In genomic region chr10:127150136-127150535, GRCh38 we compare ENCODE assay signal across 17 cellular contexts. TPM values are rescaled to one million over a fixed set of nuclear protein-coding genes. Genes with fewer than 3 reads are reported as not detected.
DNase-seq lines count a peak whose midpoint lies in the region; ATAC-seq and TF ChIP-seq lines count a peak whose summit lies in the region.
"Had no signal": no experiment of that assay in that cellular context is flagged by ENCODE, and none has a peak within 500 bp of the region (broad histone marks: within the 10 kb centered on the region; RNA-seq: fewer than 3 reads in every experiment).

No MANE protein-coding gene starts in this region.

- H3K9me3 Mint-ChIP-seq in WTC11 = no peaks in the 10 kb centered on the region
- H3K9me3 Mint-ChIP-seq in CD4-positive, alpha-beta T cell = no peaks in the 10 kb centered on the region
- peaks cover 5% of the 10 kb centered on the region for H3K9me3 Mint-ChIP-seq in activated naive CD8-positive, alpha-beta T cell treated with anti-CD3 and anti-CD28 coated beads, Interleukin-2, amount 50 U/mL, for 24 hours
- H3K9me3 Mint-ChIP-seq: activated T-helper 2 cell treated with anti-CD3 and anti-CD28 coated beads, Interferon-gamma antibody, Interleukin-2, Interleukin-4, amounts not matched to agents 10 μg/mL and 5 μg/mL and 100 μg/mL, durations not matched to agents 14 hours and 24 hours and 36 hours had no signal

- peak; percentile 34 for ATAC-seq in WTC11
- ATAC-seq in CD4-positive, alpha-beta T cell (ENCODE audit: poor library complexity) = no peak
- no peak for ATAC-seq in GM18519 (IDR thresholded peaks at IDR 0.05; ENCODE audit: low FRiP score, unreplicated experiment)
- no peak for ATAC-seq in activated naive CD8-positive, alpha-beta T cell treated with anti-CD3 and anti-CD28 coated beads, Interleukin-2, amount 50 U/mL, for 24 hours
- ATAC-seq: left ventricle myocardium superior had no signal

- H3K27ac ChIP-seq in HUES48 (ENCODE audit: low read depth, low read length) = peak overlapping the region; percentile 79
- no peak overlapping the region for H3K27ac ChIP-seq in CD4-positive, alpha-beta T cell (ENCODE audit: low read depth, low read length)
- H3K27ac ChIP-seq: BLaER1, neutrophil, vagina had no signal

- H3K36me3 ChIP-seq in HUES48 (ENCODE audit: control insufficient read depth, insufficient read depth, low read length) = no peaks in the 10 kb centered on the region
- peaks cover 1% of the 10 kb centered on the region for H3K36me3 ChIP-seq in iPS-15b (ENCODE audit: control insufficient read depth, insufficient read depth, low read length)
- H3K36me3 ChIP-seq: BLaER1, neutrophil, vagina had no signal

- H3K4me1 ChIP-seq in HUES48 (ENCODE audit: control insufficient read depth, insufficient read depth, low read length) (peaks cover 36% of the 10 kb centered on the region), iPS-15b (ENCODE audit: control insufficient read depth, insufficient read depth, low read length) (peaks cover 10% of the 10 kb centered on the region)
- H3K4me1 ChIP-seq: BLaER1, vagina had no signal

- H3K4me3 ChIP-seq in HUES48 (ENCODE audit: low read depth, low read length) (no peak overlapping the region), iPS-15b (ENCODE audit: low read depth, low read length) (no peak overlapping the region)
- H3K4me3 ChIP-seq: BLaER1, vagina had no signal

- intact Hi-C loops in CD4-positive, alpha-beta T cell (cut with DNase I, micrococcal nuclease) = no loop called here

- no peaks in the 10 kb centered on the region for H3K27me3 ChIP-seq in HUES48 (ENCODE audit: control insufficient read depth, insufficient read depth, low read length)
- no peaks in the 10 kb centered on the region for H3K27me3 ChIP-seq in iPS-15b (ENCODE audit: control insufficient read depth, insufficient read depth, low read length)
- H3K27me3 ChIP-seq in CD4-positive, alpha-beta T cell (ENCODE audit: control insufficient read depth, insufficient read depth, low read length) = no peaks in the 10 kb centered on the region
- H3K27me3 ChIP-seq: BLaER1, vagina had no signal

- H3K4me3 Mint-ChIP-seq in WTC11 = no peak overlapping the region
- H3K4me3 Mint-ChIP-seq in CD4-positive, alpha-beta T cell = no peak overlapping the region
- no peak overlapping the region for H3K4me3 Mint-ChIP-seq in activated naive CD8-positive, alpha-beta T cell treated with anti-CD3 and anti-CD28 coated beads, Interleukin-2, amount 50 U/mL, for 24 hours

- peak overlapping the region; percentile 40 for H3K27ac Mint-ChIP-seq in WTC11
- H3K27ac Mint-ChIP-seq in CD4-positive, alpha-beta T cell = no peak overlapping the region
- H3K27ac Mint-ChIP-seq in activated naive CD8-positive, alpha-beta T cell treated with anti-CD3 and anti-CD28 coated beads, Interleukin-2, amount 50 U/mL, for 24 hours = no peak overlapping the region
- H3K27ac Mint-ChIP-seq: activated T-helper 2 cell treated with anti-CD3 and anti-CD28 coated beads, Interferon-gamma antibody, Interleukin-2, Interleukin-4, amounts not matched to agents 10 μg/mL and 5 μg/mL and 100 μg/mL, durations not matched to agents 14 hours and 24 hours and 36 hours had no signal

- DNase-seq in AG20443 (ENCODE audit: low spot score) = peak; percentile 67
- DNase-seq in WTC11 (ENCODE audit: low spot score) = no peak
- no peak for DNase-seq in CD4-positive, alpha-beta T cell
- no peak for DNase-seq in activated naive CD8-positive, alpha-beta T cell treated with anti-CD3 and anti-CD28 coated beads, Interleukin-2, amount 50 U/mL, for 24 hours
- DNase-seq in cerebellar cortex (ENCODE audit: low spot score) = no peak
- DNase-seq: activated CD4-positive, alpha-beta T cell treated with anti-CD3 and anti-CD28 coated beads for 4 hours; cerebellar nuclear complex; left ventricle myocardium superior; NCI-H1436; NCI-H69 had no signal

- H3K36me3 Mint-ChIP-seq in WTC11 = no peaks in the 10 kb centered on the region
- H3K36me3 Mint-ChIP-seq in CD4-positive, alpha-beta T cell (ENCODE audit: low read depth) = no peaks in the 10 kb centered on the region
- no peaks in the 10 kb centered on the region for H3K36me3 Mint-ChIP-seq in activated naive CD8-positive, alpha-beta T cell treated with anti-CD3 and anti-CD28 coated beads, Interleukin-2, amount 50 U/mL, for 24 hours (ENCODE audit: low read depth)

- no peak overlapping the region for H3K9ac ChIP-seq in HUES48 (ENCODE audit: low read depth, low read length)
- H3K9ac ChIP-seq in iPS-15b (ENCODE audit: low read depth, low read length) = peak overlapping the region; percentile 37
- H3K9ac ChIP-seq: BLaER1 had no signal

- no peaks in the 10 kb centered on the region for H3K27me3 Mint-ChIP-seq in WTC11 (ENCODE audit: low read depth)
- H3K27me3 Mint-ChIP-seq in CD4-positive, alpha-beta T cell = no peaks in the 10 kb centered on the region
- no peaks in the 10 kb centered on the region for H3K27me3 Mint-ChIP-seq in activated naive CD8-positive, alpha-beta T cell treated with anti-CD3 and anti-CD28 coated beads, Interleukin-2, amount 50 U/mL, for 24 hours

- POLR2A ChIA-PET in WTC11 (lab: Charles Lee) = no interaction called here
- POLR2A ChIA-PET in CD4-positive, alpha-beta T cell (lab: Charles Lee) = no interaction called here

- H3K4me1 Mint-ChIP-seq in WTC11 = peaks cover 70% of the 10 kb centered on the region
- H3K4me1 Mint-ChIP-seq in CD4-positive, alpha-beta T cell (ENCODE audit: low read depth) = no peaks in the 10 kb centered on the region
- H3K4me1 Mint-ChIP-seq in activated naive CD8-positive, alpha-beta T cell treated with anti-CD3 and anti-CD28 coated beads, Interleukin-2, amount 50 U/mL, for 24 hours = peaks cover 9% of the 10 kb centered on the region

- CTCF ChIA-PET in WTC11 (lab: Charles Lee) = interaction anchor here (0.9 to 1.4 kb wide), 3 partner anchors 34 to 205 kb away, joined by 3 to 4 read pairs (median 3); no protein-coding TSS in a partner anchor
- CTCF ChIA-PET in CD4-positive, alpha-beta T cell (lab: Charles Lee) = no interaction called here

- TF ChIP-seq CTCF in WTC11 (IDR thresholded peaks at IDR 0.05) = no peak
- no peak for TF ChIP-seq CTCF in CD4-positive, alpha-beta T cell (IDR thresholded peaks at IDR 0.05)

- no peaks in the 10 kb centered on the region for H3K9me3 ChIP-seq in HUES48 (ENCODE audit: control insufficient read depth, insufficient read depth, low read length)
- H3K9me3 ChIP-seq in iPS-15b (ENCODE audit: control insufficient read depth, insufficient read depth, low read length) = no peaks in the 10 kb centered on the region
- no peaks in the 10 kb centered on the region for H3K9me3 ChIP-seq in CD4-positive, alpha-beta T cell (ENCODE audit: control insufficient read depth, low read length)
- H3K9me3 ChIP-seq: BLaER1, neutrophil, vagina had no signal

TF ChIP-seq in WTC11, 78 proteins besides CTCF, POLR2A, EP300 and RAD21:
- no peak for TF ChIP-seq ZNF232 (CRISPR knock-in tag; IDR thresholded peaks at IDR 0.05)
- TF ChIP-seq ZBTB43 (CRISPR knock-in tag; IDR thresholded peaks at IDR 0.05) = no peak
- no peak for TF ChIP-seq TEAD1 (CRISPR knock-in tag; IDR thresholded peaks at IDR 0.05)
- TF ChIP-seq E2F1 (CRISPR knock-in tag; IDR thresholded peaks at IDR 0.05) = no peak
- no peak for TF ChIP-seq NFE2L1 (CRISPR knock-in tag; IDR thresholded peaks at IDR 0.05)
- TF ChIP-seq ZNF317 (CRISPR knock-in tag; IDR thresholded peaks at IDR 0.05; ENCODE audit: borderline replicate concordance, low read depth) = no peak
- TF ChIP-seq ZSCAN18 (CRISPR knock-in tag; IDR thresholded peaks at IDR 0.05) = no peak
- no peak for TF ChIP-seq ESRRA (CRISPR knock-in tag; IDR thresholded peaks at IDR 0.05; ENCODE audit: borderline replicate concordance)
- no peak for TF ChIP-seq ETV6 (CRISPR knock-in tag; IDR thresholded peaks at IDR 0.05)
- TF ChIP-seq FOXP1 (CRISPR knock-in tag; IDR thresholded peaks at IDR 0.05; ENCODE audit: borderline replicate concordance) = no peak
- no peak for TF ChIP-seq TEAD4 (CRISPR knock-in tag; IDR thresholded peaks at IDR 0.05)
- TF ChIP-seq SMAD4 (CRISPR knock-in tag; IDR thresholded peaks at IDR 0.05) = no peak
- TF ChIP-seq ZNF263 (CRISPR knock-in tag; IDR thresholded peaks at IDR 0.05; ENCODE audit: low read depth) = no peak
- TF ChIP-seq ATF3 (CRISPR knock-in tag; conservative IDR thresholded peaks at IDR 0.05) = no peak
- TF ChIP-seq JUN (CRISPR knock-in tag; IDR thresholded peaks at IDR 0.05) = no peak

RNA-seq across cellular contexts. Expression of gene INSYN2A, which starts 46.3 kb away (rescaled TPM):
- total RNA-seq in WTC11 (2021) = 0.13 to 0.23 TPM (median 0.21 TPM) in 3 replicates
- not detected for total RNA-seq in CD4-positive, alpha-beta T cell
- total RNA-seq: activated T-helper 2 cell treated with anti-CD3 and anti-CD28 coated beads, Interferon-gamma antibody, Interleukin-2, Interleukin-4, amounts not matched to agents 10 μg/mL and 5 μg/mL and 100 μg/mL, durations not matched to agents 14 hours and 24 hours and 36 hours; left ventricle myocardium superior had no signal
